Comparison of ENCODE assay signal across 8 cellular contexts in genomic region chr5:50751064-50751657, GRCh38.
DNase-seq lines count a peak whose midpoint lies in the region; ATAC-seq and TF ChIP-seq lines count a peak whose summit lies in the region.

No MANE protein-coding gene starts in this region.

- H3K9me3 Mint-ChIP-seq in effector memory CD8-positive, alpha-beta T cell = no peaks in the 10 kb centered on the region
- peaks cover 0 to 5% (median 0%) of the 10 kb centered on the region in 7 donors for H3K9me3 Mint-ChIP-seq in naive B cell

- CTCF ChIA-PET in HEK293 (lab: Yijun Ruan, JAX) = interaction anchor here (0.6 to 2.1 kb wide), 12 partner anchors 8 to 185 kb away, joined by 3 to 13 read pairs (median 3); no protein-coding TSS in a partner anchor

- H2AFZ ChIP-seq in SU-DHL-6 (ENCODE audit: low read depth, low read length, severe bottlenecking) = no peak overlapping the region

- ATAC-seq in effector memory CD8-positive, alpha-beta T cell (replicated peaks) = peak; percentile 91
- peak; percentile 87 to 95 for ATAC-seq in naive B cell (ENCODE audit: low read depth in 2 of 2)

- H3K4me3 ChIP-seq in AG10803 (ENCODE audit: low read length) = no peak overlapping the region
- H3K4me3 ChIP-seq in HEK293 (ENCODE audit: low read depth, low read length) = no peak overlapping the region
- H3K4me3 ChIP-seq in SU-DHL-6 (ENCODE audit: insufficient read depth, low read length, poor library complexity, severe bottlenecking) = no peak overlapping the region

- H3K4me1 Mint-ChIP-seq in effector memory CD8-positive, alpha-beta T cell (ENCODE audit: low read depth in 2 of 2) = peaks cover 35 to 65% of the 10 kb centered on the region in 2 donors
- peaks cover 17 to 28% (median 26%) of the 10 kb centered on the region in 3 donors for H3K4me1 Mint-ChIP-seq in naive B cell

- no peak overlapping the region for H3K4me2 ChIP-seq in SU-DHL-6 (ENCODE audit: low read depth, low read length, poor library complexity, severe bottlenecking)

- H3K27ac ChIP-seq in HEK293 (ENCODE audit: extremely low read depth, low read depth, low read length) (no peak overlapping the region), SU-DHL-6 (ENCODE audit: low read depth, low read length) (no peak overlapping the region)

- TF ChIP-seq CTCF in AG10803 (conservative IDR thresholded peaks at IDR 0.05; ENCODE audit: low read length) (peak; percentile 92), GM10266 (IDR thresholded peaks at IDR 0.05; ENCODE audit: control insufficient read depth, insufficient read depth, low read depth, missing control alignments) (peak; percentile 67), HEK293 (tag by site-specific recombination; IDR thresholded peaks at IDR 0.05) (peak; percentile 53; the same call in 1 of the 2 replicates), SU-DHL-6 (IDR thresholded peaks at IDR 0.05; ENCODE audit: insufficient read depth, low read length, poor library complexity, severe bottlenecking) (peak; percentile 88)

- no peaks in the 10 kb centered on the region for H3K9me2 ChIP-seq in SU-DHL-6 (replicated peaks; ENCODE audit: insufficient read depth, low read length)

- no peaks in the 10 kb centered on the region for H4K20me1 ChIP-seq in SU-DHL-6 (ENCODE audit: low read depth, low read length)

- no peaks in the 10 kb centered on the region for H3K79me2 ChIP-seq in SU-DHL-6 (ENCODE audit: insufficient read depth, low read length)

- H3K9ac ChIP-seq in SU-DHL-6 (ENCODE audit: low read length) = no peak overlapping the region

- POLR2A ChIA-PET in HEK293 (lab: Yijun Ruan, JAX) = no interaction called here

- peak overlapping the region; percentile 41 to 59 for H3K4me3 Mint-ChIP-seq in effector memory CD8-positive, alpha-beta T cell
- no peak overlapping the region for H3K4me3 Mint-ChIP-seq in naive B cell

- H3K4me1 ChIP-seq in HEK293 (ENCODE audit: control insufficient read depth, insufficient read depth, low read length) = no peaks in the 10 kb centered on the region

- H3K36me3 ChIP-seq in HEK293 (ENCODE audit: control insufficient read depth in 2 of 2, insufficient read depth in 1 of 2, low read length in 2 of 2) (no peaks in the 10 kb centered on the region), SU-DHL-6 (ENCODE audit: low read length) (no peaks in the 10 kb centered on the region)

- peak; percentile 60 for DNase-seq in AG10803 (ENCODE audit: low read depth)
- peak; percentile 26 for DNase-seq in GM10266 (ENCODE audit: extremely low spot score)
- peak; percentile 20 for DNase-seq in M059J (ENCODE audit: low read depth)
- peak; percentile 33 to 37 (median 34) for DNase-seq in effector memory CD8-positive, alpha-beta T cell
- peak; percentile 55 for DNase-seq in naive B cell
- DNase-seq in KG1 (lab: John Stamatoyannopoulos, UW) = no peak

- H3F3A ChIP-seq in SU-DHL-6 (ENCODE audit: insufficient read depth) = peaks cover 5% of the 10 kb centered on the region; the same call in 1 of the 2 replicates

- H3K9me3 ChIP-seq in HEK293 (ENCODE audit: control insufficient read depth, insufficient read depth, low read depth, low read length) (no peaks in the 10 kb centered on the region), SU-DHL-6 (ENCODE audit: insufficient read depth, low read length) (no peaks in the 10 kb centered on the region)

- H3K27ac Mint-ChIP-seq in effector memory CD8-positive, alpha-beta T cell = peak overlapping the region; percentile 79 to 91
- H3K27ac Mint-ChIP-seq in naive B cell = peak overlapping the region in 5 of 6 donors; percentile 14 to 85 (median 43)

- H3K36me3 Mint-ChIP-seq in effector memory CD8-positive, alpha-beta T cell (ENCODE audit: insufficient read depth) = peaks cover 48% of the 10 kb centered on the region
- H3K36me3 Mint-ChIP-seq in naive B cell = peaks cover 0 to 5% of the 10 kb centered on the region in 2 donors

- H3K27me3 Mint-ChIP-seq in effector memory CD8-positive, alpha-beta T cell = no peaks in the 10 kb centered on the region
- H3K27me3 Mint-ChIP-seq in naive B cell = no peaks in the 10 kb centered on the region

- no peaks in the 10 kb centered on the region for H3K27me3 ChIP-seq in SU-DHL-6 (ENCODE audit: low read length)

TF ChIP-seq in HEK293, 187 proteins besides CTCF, POLR2A, EP300 and RAD21 (continues in another document):
- no peak for TF ChIP-seq FEZF1 (tag by site-specific recombination; IDR thresholded peaks at IDR 0.05)
- no peak for TF ChIP-seq ZNF221 (tag by site-specific recombination; IDR thresholded peaks at IDR 0.05; ENCODE audit: borderline replicate concordance)
- TF ChIP-seq ZNF654 (tag by site-specific recombination; IDR thresholded peaks at IDR 0.05; ENCODE audit: low read depth) = peak; percentile 93
- no peak for TF ChIP-seq ZNF16 (tag by site-specific recombination; IDR thresholded peaks at IDR 0.05; ENCODE audit: low read depth)
- no peak for TF ChIP-seq KLF16 (tag by site-specific recombination; IDR thresholded peaks at IDR 0.05)
- no peak for TF ChIP-seq ZNF223 (tag by site-specific recombination; IDR thresholded peaks at IDR 0.05)
- no peak for TF ChIP-seq TRIM28 (IDR thresholded peaks at IDR 0.05; ENCODE audit: borderline replicate concordance, low read length)
- no peak for TF ChIP-seq ZNF76 (tag by site-specific recombination; IDR thresholded peaks at IDR 0.05; ENCODE audit: borderline replicate concordance, low read depth)
- no peak for TF ChIP-seq ZNF747 (tag by site-specific recombination; IDR thresholded peaks at IDR 0.05)
- no peak for TF ChIP-seq ZNF549 (tag by site-specific recombination; IDR thresholded peaks at IDR 0.05)
- TF ChIP-seq ZBTB26 (tag by site-specific recombination; optimal IDR thresholded peaks at IDR 0.05) = no peak
- TF ChIP-seq GLIS1 (tag by site-specific recombination; IDR thresholded peaks at IDR 0.05) = no peak
- TF ChIP-seq INSM2 (tag by site-specific recombination; IDR thresholded peaks at IDR 0.05) = no peak
- TF ChIP-seq ZFP37 (tag by site-specific recombination; IDR thresholded peaks at IDR 0.05) = 0 out of 2 replicates have a peak, but pooled peaks have one; percentile 33
- 0 out of 2 replicates have a peak, but pooled peaks have one; percentile 28 for TF ChIP-seq ZNF692 (tag by site-specific recombination; IDR thresholded peaks at IDR 0.05)
- no peak for TF ChIP-seq ZNF341 (tag by site-specific recombination; IDR thresholded peaks at IDR 0.05; ENCODE audit: low read depth)
- no peak for TF ChIP-seq ZNF292 (tag by site-specific recombination; IDR thresholded peaks at IDR 0.05; ENCODE audit: borderline replicate concordance, low read depth)

Comparison
In these comparisons a context has a peak if more than half of its experiments do, and no peak if none do; other contexts are left out.
1. H3K4me3 Mint-ChIP-seq: peak in effector memory CD8-positive, alpha-beta T cell (2 of 2); none in naive B cell (0 of 8).
2. Peak in every context shown above with its lines, with median percentiles within 50 percentile points of each other: CTCF ChIP-seq.